Comparison of ENCODE assay signal across 1 cellular context in genomic region chr16:11252482-11252931, GRCh38.
TF ChIP-seq lines count a peak whose summit lies in the region.

No MANE protein-coding gene starts in this region.

TF ChIP-seq in IMR-90, 13 proteins besides CTCF, POLR2A, EP300 and RAD21:
- TF ChIP-seq CHD1 (IDR thresholded peaks at IDR 0.05; ENCODE audit: low read depth, low read length) = no peak; the same call in 1 of the 2 replicates
- no peak for TF ChIP-seq MAFK (IDR thresholded peaks at IDR 0.05; ENCODE audit: low read depth, low read length)
